Comparison of ENCODE assay signal across 1 cellular context in genomic region chr1:119140177-119141019, GRCh38.
A peak's percentile ranks its signal among the peaks of the same experiment; 100 is the strongest.
TF ChIP-seq lines count a peak whose summit lies in the region.

Gene WARS2, minus strand, starts transcription at chr1:119140653. Its CDS starts 9 bp downstream, at chr1:119140644.

TF ChIP-seq in H1, 55 proteins besides CTCF, POLR2A, EP300 and RAD21 (continued from another document):
- TF ChIP-seq ATF3 (IDR thresholded peaks at IDR 0.05; ENCODE audit: insufficient read depth, low read depth, low read length) (no peak), POLR2AphosphoS5 (IDR thresholded peaks at IDR 0.05; ENCODE audit: low read depth, low read length) (peak; percentile 89), GABPA (IDR thresholded peaks at IDR 0.05; ENCODE audit: borderline replicate concordance, insufficient read depth, low read length) (no peak), YY1 (IDR thresholded peaks at IDR 0.05; ENCODE audit: low read depth, low read length) (peak; percentile 97), CEBPB (IDR thresholded peaks at IDR 0.05; ENCODE audit: low read depth, low read length) (no peak), TCF12 (IDR thresholded peaks at IDR 0.05; ENCODE audit: low read depth, low read length) (0 out of 2 replicates have a peak, but pooled peaks have one; percentile 3), SP1 (IDR thresholded peaks at IDR 0.05; ENCODE audit: low read depth, low read length) (no peak), KDM1A (IDR thresholded peaks at IDR 0.05; ENCODE audit: borderline replicate concordance, low read length) (no peak), CHD2 (IDR thresholded peaks at IDR 0.05; ENCODE audit: low read length) (peak; percentile 85), TAF1 (IDR thresholded peaks at IDR 0.05; ENCODE audit: low read depth, low read length) (peak; percentile 99), SRF (IDR thresholded peaks at IDR 0.05; ENCODE audit: low read depth, low read length) (no peak), CBX8 (IDR thresholded peaks at IDR 0.05; ENCODE audit: borderline replicate concordance, low read depth, low read length) (no peak), ZNF274 (IDR thresholded peaks at IDR 0.05; ENCODE audit: borderline replicate concordance, extremely low read depth, low read length) (no peak), NANOG (IDR thresholded peaks at IDR 0.05; ENCODE audit: insufficient read depth, low read depth, low read length, poor library complexity, severe bottlenecking) (no peak), E2F6 (IDR thresholded peaks at IDR 0.05) (peak; percentile 66; the same call in 1 of the 2 replicates), RXRA (IDR thresholded peaks at IDR 0.05; ENCODE audit: insufficient read depth, low read depth, low read length) (no peak), FOSL1 (IDR thresholded peaks at IDR 0.05; ENCODE audit: insufficient read depth, low read depth, low read length) (no peak), PHF8 (conservative IDR thresholded peaks at IDR 0.05; ENCODE audit: low read depth, low read length) (peak; percentile 96), ASH2L (IDR thresholded peaks at IDR 0.05; ENCODE audit: low read length) (peak; percentile 55), SIX5 (IDR thresholded peaks at IDR 0.05; ENCODE audit: low read depth, low read length) (no peak), SIRT6 (IDR thresholded peaks at IDR 0.05; ENCODE audit: low read length) (no peak), POU5F1 (IDR thresholded peaks at IDR 0.05; ENCODE audit: low read depth, low read length) (no peak), TBP (IDR thresholded peaks at IDR 0.05; ENCODE audit: low read depth, low read length) (peak; percentile 91), BCL11A (IDR thresholded peaks at IDR 0.05; ENCODE audit: low read depth in 2 of 2, low read length in 2 of 2) (no peak), TAF7 (optimal IDR thresholded peaks at IDR 0.05; ENCODE audit: borderline replicate concordance, low read depth, low read length) (peak; percentile 86), ATF2 (IDR thresholded peaks at IDR 0.05; ENCODE audit: low read length) (peak; percentile 87; the same call in 1 of the 2 replicates), MAX (IDR thresholded peaks at IDR 0.05) (peak; percentile 58), CHD1 (IDR thresholded peaks at IDR 0.05; ENCODE audit: low read depth, low read length) (no peak), HDAC6 (IDR thresholded peaks at IDR 0.05; ENCODE audit: low read depth, low read length) (no peak), EZH2 (IDR thresholded peaks at IDR 0.05; ENCODE audit: low read depth, low read length, severe bottlenecking) (no peak), MAFK (IDR thresholded peaks at IDR 0.05; ENCODE audit: low read depth, low read length) (no peak), CREB1 (IDR thresholded peaks at IDR 0.05) (peak; percentile 96), SUZ12 (IDR thresholded peaks at IDR 0.05; ENCODE audit: low read length) (no peak), BACH1 (IDR thresholded peaks at IDR 0.05; ENCODE audit: low read length) (no peak)
- TF ChIP-seq, protein P1, sequence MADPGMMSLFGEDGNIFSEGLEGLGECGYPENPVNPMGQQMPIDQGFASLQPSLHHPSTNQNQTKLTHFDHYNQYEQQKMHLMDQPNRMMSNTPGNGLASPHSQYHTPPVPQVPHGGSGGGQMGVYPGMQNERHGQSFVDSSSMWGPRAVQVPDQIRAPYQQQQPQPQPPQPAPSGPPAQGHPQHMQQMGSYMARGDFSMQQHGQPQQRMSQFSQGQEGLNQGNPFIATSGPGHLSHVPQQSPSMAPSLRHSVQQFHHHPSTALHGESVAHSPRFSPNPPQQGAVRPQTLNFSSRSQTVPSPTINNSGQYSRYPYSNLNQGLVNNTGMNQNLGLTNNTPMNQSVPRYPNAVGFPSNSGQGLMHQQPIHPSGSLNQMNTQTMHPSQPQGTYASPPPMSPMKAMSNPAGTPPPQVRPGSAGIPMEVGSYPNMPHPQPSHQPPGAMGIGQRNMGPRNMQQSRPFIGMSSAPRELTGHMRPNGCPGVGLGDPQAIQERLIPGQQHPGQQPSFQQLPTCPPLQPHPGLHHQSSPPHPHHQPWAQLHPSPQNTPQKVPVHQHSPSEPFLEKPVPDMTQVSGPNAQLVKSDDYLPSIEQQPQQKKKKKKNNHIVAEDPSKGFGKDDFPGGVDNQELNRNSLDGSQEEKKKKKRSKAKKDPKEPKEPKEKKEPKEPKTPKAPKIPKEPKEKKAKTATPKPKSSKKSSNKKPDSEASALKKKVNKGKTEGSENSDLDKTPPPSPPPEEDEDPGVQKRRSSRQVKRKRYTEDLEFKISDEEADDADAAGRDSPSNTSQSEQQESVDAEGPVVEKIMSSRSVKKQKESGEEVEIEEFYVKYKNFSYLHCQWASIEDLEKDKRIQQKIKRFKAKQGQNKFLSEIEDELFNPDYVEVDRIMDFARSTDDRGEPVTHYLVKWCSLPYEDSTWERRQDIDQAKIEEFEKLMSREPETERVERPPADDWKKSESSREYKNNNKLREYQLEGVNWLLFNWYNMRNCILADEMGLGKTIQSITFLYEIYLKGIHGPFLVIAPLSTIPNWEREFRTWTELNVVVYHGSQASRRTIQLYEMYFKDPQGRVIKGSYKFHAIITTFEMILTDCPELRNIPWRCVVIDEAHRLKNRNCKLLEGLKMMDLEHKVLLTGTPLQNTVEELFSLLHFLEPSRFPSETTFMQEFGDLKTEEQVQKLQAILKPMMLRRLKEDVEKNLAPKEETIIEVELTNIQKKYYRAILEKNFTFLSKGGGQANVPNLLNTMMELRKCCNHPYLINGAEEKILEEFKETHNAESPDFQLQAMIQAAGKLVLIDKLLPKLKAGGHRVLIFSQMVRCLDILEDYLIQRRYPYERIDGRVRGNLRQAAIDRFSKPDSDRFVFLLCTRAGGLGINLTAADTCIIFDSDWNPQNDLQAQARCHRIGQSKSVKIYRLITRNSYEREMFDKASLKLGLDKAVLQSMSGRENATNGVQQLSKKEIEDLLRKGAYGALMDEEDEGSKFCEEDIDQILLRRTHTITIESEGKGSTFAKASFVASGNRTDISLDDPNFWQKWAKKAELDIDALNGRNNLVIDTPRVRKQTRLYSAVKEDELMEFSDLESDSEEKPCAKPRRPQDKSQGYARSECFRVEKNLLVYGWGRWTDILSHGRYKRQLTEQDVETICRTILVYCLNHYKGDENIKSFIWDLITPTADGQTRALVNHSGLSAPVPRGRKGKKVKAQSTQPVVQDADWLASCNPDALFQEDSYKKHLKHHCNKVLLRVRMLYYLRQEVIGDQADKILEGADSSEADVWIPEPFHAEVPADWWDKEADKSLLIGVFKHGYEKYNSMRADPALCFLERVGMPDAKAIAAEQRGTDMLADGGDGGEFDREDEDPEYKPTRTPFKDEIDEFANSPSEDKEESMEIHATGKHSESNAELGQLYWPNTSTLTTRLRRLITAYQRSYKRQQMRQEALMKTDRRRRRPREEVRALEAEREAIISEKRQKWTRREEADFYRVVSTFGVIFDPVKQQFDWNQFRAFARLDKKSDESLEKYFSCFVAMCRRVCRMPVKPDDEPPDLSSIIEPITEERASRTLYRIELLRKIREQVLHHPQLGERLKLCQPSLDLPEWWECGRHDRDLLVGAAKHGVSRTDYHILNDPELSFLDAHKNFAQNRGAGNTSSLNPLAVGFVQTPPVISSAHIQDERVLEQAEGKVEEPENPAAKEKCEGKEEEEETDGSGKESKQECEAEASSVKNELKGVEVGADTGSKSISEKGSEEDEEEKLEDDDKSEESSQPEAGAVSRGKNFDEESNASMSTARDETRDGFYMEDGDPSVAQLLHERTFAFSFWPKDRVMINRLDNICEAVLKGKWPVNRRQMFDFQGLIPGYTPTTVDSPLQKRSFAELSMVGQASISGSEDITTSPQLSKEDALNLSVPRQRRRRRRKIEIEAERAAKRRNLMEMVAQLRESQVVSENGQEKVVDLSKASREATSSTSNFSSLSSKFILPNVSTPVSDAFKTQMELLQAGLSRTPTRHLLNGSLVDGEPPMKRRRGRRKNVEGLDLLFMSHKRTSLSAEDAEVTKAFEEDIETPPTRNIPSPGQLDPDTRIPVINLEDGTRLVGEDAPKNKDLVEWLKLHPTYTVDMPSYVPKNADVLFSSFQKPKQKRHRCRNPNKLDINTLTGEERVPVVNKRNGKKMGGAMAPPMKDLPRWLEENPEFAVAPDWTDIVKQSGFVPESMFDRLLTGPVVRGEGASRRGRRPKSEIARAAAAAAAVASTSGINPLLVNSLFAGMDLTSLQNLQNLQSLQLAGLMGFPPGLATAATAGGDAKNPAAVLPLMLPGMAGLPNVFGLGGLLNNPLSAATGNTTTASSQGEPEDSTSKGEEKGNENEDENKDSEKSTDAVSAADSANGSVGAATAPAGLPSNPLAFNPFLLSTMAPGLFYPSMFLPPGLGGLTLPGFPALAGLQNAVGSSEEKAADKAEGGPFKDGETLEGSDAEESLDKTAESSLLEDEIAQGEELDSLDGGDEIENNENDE (IDR thresholded peaks at IDR 0.05; ENCODE audit: insufficient replicate concordance, low read length): no peak
